In genomic region chr2:120683701-120684100, GRCh38 we compare ENCODE assay signal across 18 cellular contexts. TPM values are rescaled to one million over a fixed set of nuclear protein-coding genes. Genes with fewer than 3 reads are reported as not detected.
"Had no signal": no experiment of that assay in that cellular context is flagged by ENCODE, and none has a peak within 500 bp of the region (broad histone marks: within the 10 kb centered on the region; RNA-seq: fewer than 3 reads in every experiment).

No MANE protein-coding gene starts in this region.

- H3K9me3 ChIP-seq: body of pancreas, ovary, upper lobe of left lung had no signal

- H3K4me3 ChIP-seq: body of pancreas, ovary, upper lobe of left lung had no signal

- ATAC-seq: activated CD8-positive, alpha-beta T cell treated with anti-CD3 and anti-CD28 coated beads for 36 hours; activated T-cell treated with anti-CD3 and anti-CD28 coated beads, Interleukin-2, amount 50 U/mL, for 72 hours; body of pancreas had no signal

- H3K36me3 ChIP-seq: ovary, upper lobe of left lung had no signal

- H3K27me3 Mint-ChIP-seq: activated naive CD8-positive, alpha-beta T cell; stimulated activated naive CD8-positive, alpha-beta T cell treated with anti-CD3 and anti-CD28 coated beads, Interleukin-15, Interleukin-2, amounts not matched to agents 100 ng/mL and 50 ng/mL, for 24 hours had no signal

- H3K9me3 Mint-ChIP-seq: activated B cell treated with CpG ODN at 0.5 μM for 24 hours; activated CD8-positive, alpha-beta T cell treated with anti-CD3 and anti-CD28 coated beads for 36 hours; activated T-cell treated with anti-CD3 and anti-CD28 coated beads, Interleukin-2, amount 50 U/mL, for 72 hours; stimulated activated naive CD8-positive, alpha-beta T cell treated with anti-CD3 and anti-CD28 coated beads, Interleukin-15, Interleukin-2, amounts not matched to agents 100 ng/mL and 50 ng/mL, for 24 hours; T-helper 1 cell treated with Interleukin-12 subunit alpha and Interleukin-12 subunit beta and Interleukin-4 antibody, amounts not matched to agents 30 μg/mL and 1 μg/mL, for 36 hours had no signal

- H3K36me3 Mint-ChIP-seq: activated naive CD8-positive, alpha-beta T cell had no signal

- H3K27me3 ChIP-seq: body of pancreas, ovary, upper lobe of left lung had no signal

- H3K27ac ChIP-seq: body of pancreas, ovary, upper lobe of left lung had no signal

- H3K4me3 Mint-ChIP-seq: activated B cell treated with CpG ODN at 0.5 μM for 24 hours; activated CD8-positive, alpha-beta T cell treated with anti-CD3 and anti-CD28 coated beads for 36 hours; activated naive CD8-positive, alpha-beta T cell; activated T-cell treated with anti-CD3 and anti-CD28 coated beads, Interleukin-2, amount 50 U/mL, for 72 hours; stimulated activated naive CD8-positive, alpha-beta T cell treated with anti-CD3 and anti-CD28 coated beads, Interleukin-15, Interleukin-2, amounts not matched to agents 100 ng/mL and 50 ng/mL, for 24 hours; T-helper 1 cell treated with Interleukin-12 subunit alpha and Interleukin-12 subunit beta and Interleukin-4 antibody, amounts not matched to agents 30 μg/mL and 1 μg/mL, for 36 hours had no signal

- DNase-seq: activated B cell treated with CpG ODN at 0.5 μM for 24 hours; activated CD4-positive, alpha-beta T cell treated with anti-CD3 and anti-CD28 coated beads for 48 hours; activated CD8-positive, alpha-beta T cell treated with anti-CD3 and anti-CD28 coated beads for 36 hours; activated gamma-delta T cell treated with Interleukin-2 at 50 U/mL for 16 hours; activated T-cell treated with anti-CD3 and anti-CD28 coated beads, Interleukin-2, amount 50 U/mL, for 72 hours; amygdala; body of pancreas; cortex of kidney; effector CD8-positive, alpha-beta T cell; foreskin melanocyte; kidney glomerular epithelial cell; mesendoderm; ovary; small intestine; upper lobe of left lung had no signal

- H3K27ac Mint-ChIP-seq: activated B cell treated with CpG ODN at 0.5 μM for 24 hours; activated CD8-positive, alpha-beta T cell treated with anti-CD3 and anti-CD28 coated beads for 36 hours; activated naive CD8-positive, alpha-beta T cell; activated T-cell treated with anti-CD3 and anti-CD28 coated beads, Interleukin-2, amount 50 U/mL, for 72 hours; stimulated activated naive CD8-positive, alpha-beta T cell treated with anti-CD3 and anti-CD28 coated beads, Interleukin-15, Interleukin-2, amounts not matched to agents 100 ng/mL and 50 ng/mL, for 24 hours; T-helper 1 cell treated with Interleukin-12 subunit alpha and Interleukin-12 subunit beta and Interleukin-4 antibody, amounts not matched to agents 30 μg/mL and 1 μg/mL, for 36 hours had no signal

RNA-seq across cellular contexts. Expression of gene GLI2, which starts 52.0 kb away (rescaled TPM):
- total RNA-seq: activated B cell treated with CpG ODN at 0.5 μM for 24 hours; activated CD8-positive, alpha-beta T cell treated with anti-CD3 and anti-CD28 coated beads for 36 hours; activated T-cell treated with anti-CD3 and anti-CD28 coated beads, Interleukin-2, amount 50 U/mL, for 72 hours had no signal
